Comparison of ENCODE assay signal across 8 cellular contexts in genomic region chr6:170178561-170179477, GRCh38.
DNase-seq lines count a peak whose midpoint lies in the region; ATAC-seq and TF ChIP-seq lines count a peak whose summit lies in the region.

No MANE protein-coding gene starts in this region.

- no peak overlapping the region for H3K27ac ChIP-seq in GM23338 (ENCODE audit: low read depth)
- no peak overlapping the region for H3K27ac ChIP-seq in sigmoid colon
- no peak overlapping the region for H3K27ac ChIP-seq in naive thymus-derived CD4-positive, alpha-beta T cell (ENCODE audit: low read depth, low read length)

- H3K79me2 ChIP-seq in GM23338 (replicated peaks; ENCODE audit: insufficient read depth) = no peaks in the 10 kb centered on the region

- no peak overlapping the region for H3K4me3 ChIP-seq in GM23338
- H3K4me3 ChIP-seq in fibroblast of pulmonary artery (replicated peaks; ENCODE audit: low read depth, low read length) = no peak overlapping the region
- no peak overlapping the region for H3K4me3 ChIP-seq in sigmoid colon
- H3K4me3 ChIP-seq in naive thymus-derived CD4-positive, alpha-beta T cell (ENCODE audit: low read length) = no peak overlapping the region

- H3K4me1 Mint-ChIP-seq in GM23338 (no peaks in the 10 kb centered on the region; the same call in 2 of the 3 replicates), CD14-positive monocyte (peaks cover 7% of the 10 kb centered on the region)
- H3K4me1 Mint-ChIP-seq in naive thymus-derived CD4-positive, alpha-beta T cell = peaks cover 0 to 18% (median 5%) of the 10 kb centered on the region in 7 donors

- no peaks in the 10 kb centered on the region for H3K9me3 ChIP-seq in sigmoid colon
- H3K9me3 ChIP-seq in naive thymus-derived CD4-positive, alpha-beta T cell (ENCODE audit: control insufficient read depth in 2 of 3, low read length in 3 of 3) = no peaks in the 10 kb centered on the region

- H3K4me1 ChIP-seq in GM23338 (ENCODE audit: insufficient read depth) = no peaks in the 10 kb centered on the region
- no peaks in the 10 kb centered on the region for H3K4me1 ChIP-seq in sigmoid colon
- no peaks in the 10 kb centered on the region for H3K4me1 ChIP-seq in naive thymus-derived CD4-positive, alpha-beta T cell (ENCODE audit: control insufficient read depth in 2 of 2, insufficient read depth in 2 of 2, low read length in 2 of 2)

- H3K9me3 Mint-ChIP-seq in GM23338 = peaks cover 28% of the 10 kb centered on the region
- peaks cover 2 to 11% (median 6%) of the 10 kb centered on the region in 7 donors for H3K9me3 Mint-ChIP-seq in CD14-positive monocyte
- H3K9me3 Mint-ChIP-seq in naive thymus-derived CD4-positive, alpha-beta T cell = peaks cover 0 to 18% (median 9%) of the 10 kb centered on the region in 11 donors

- CTCF ChIA-PET in naive thymus-derived CD4-positive, alpha-beta T cell (lab: Charles Lee) = no interaction called here

- no peak for TF ChIP-seq EP300 in sigmoid colon (IDR thresholded peaks at IDR 0.05)

- H3K36me3 ChIP-seq in GM23338 (ENCODE audit: insufficient read depth) (no peaks in the 10 kb centered on the region), sigmoid colon (no peaks in the 10 kb centered on the region)
- H3K36me3 ChIP-seq in naive thymus-derived CD4-positive, alpha-beta T cell (ENCODE audit: control insufficient read depth in 2 of 3, insufficient read depth in 3 of 3, low read length in 3 of 3) = no peaks in the 10 kb centered on the region

- ATAC-seq in GM23338 = no peak
- ATAC-seq in naive thymus-derived CD4-positive, alpha-beta T cell = no peak

- POLR2A ChIA-PET in naive thymus-derived CD4-positive, alpha-beta T cell (lab: Charles Lee) = no interaction called here

- H2AFZ ChIP-seq in GM23338 = no peak overlapping the region

- H3K27me3 Mint-ChIP-seq in GM23338 (ENCODE audit: insufficient read depth, low read depth, poor library complexity) (peaks cover 26% of the 10 kb centered on the region), CD14-positive monocyte (ENCODE audit: low read depth in 3 of 3) (peaks cover 0 to 7% (median 2%) of the 10 kb centered on the region in 3 donors)
- no peaks in the 10 kb centered on the region for H3K27me3 Mint-ChIP-seq in naive thymus-derived CD4-positive, alpha-beta T cell

- intact Hi-C loops in sigmoid colon (cut with DNase I) (no loop called here), CD14-positive monocyte (cut with micrococcal nuclease) (no loop called here)
- intact Hi-C loops in naive thymus-derived CD4-positive, alpha-beta T cell (cut with micrococcal nuclease) = no loop called here

- H4K20me1 ChIP-seq in GM23338 (replicated peaks; ENCODE audit: insufficient read depth) = no peaks in the 10 kb centered on the region

- 36 to 78% methylated on average over 30 of the region's 30 CpGs for WGBS in sigmoid colon, 2 donors

- DNase-seq in GM23338 (ENCODE audit: low spot score) (peak; percentile 19), NCI-H510A treated with DMSO at 0.1 percent for 48 hours (lab: John Stamatoyannopoulos, UW) (peak; percentile 60), fibroblast of pulmonary artery (ENCODE audit: low read depth) (peak; percentile 92), sigmoid colon (peak; percentile 66), CD14-positive monocyte (ENCODE audit: low spot score) (no peak), superior temporal gyrus (ENCODE audit: extremely low spot score) (no peak)
- DNase-seq in central memory CD4-positive, alpha-beta T cell = no peak
- DNase-seq in naive thymus-derived CD4-positive, alpha-beta T cell = no peak

- peaks cover 4% of the 10 kb centered on the region; the same call in 1 of the 2 replicates for H3F3A ChIP-seq in GM23338 (replicated peaks; ENCODE audit: low read depth)

- H3K4me2 ChIP-seq in GM23338 = no peak overlapping the region

- H3K27ac Mint-ChIP-seq in GM23338 (no peak overlapping the region), CD14-positive monocyte (no peak overlapping the region)
- H3K27ac Mint-ChIP-seq in naive thymus-derived CD4-positive, alpha-beta T cell = peak overlapping the region in 1 of 9 donors; percentile 31

- H3K9me2 ChIP-seq in GM23338 (ENCODE audit: insufficient read depth) = no peaks in the 10 kb centered on the region

- H3K36me3 Mint-ChIP-seq in GM23338 (ENCODE audit: low read depth) = peaks cover 5% of the 10 kb centered on the region
- no peaks in the 10 kb centered on the region for H3K36me3 Mint-ChIP-seq in CD14-positive monocyte
- peaks cover 0 to 5% (median 0%) of the 10 kb centered on the region in 5 donors for H3K36me3 Mint-ChIP-seq in naive thymus-derived CD4-positive, alpha-beta T cell

- H3K4me3 Mint-ChIP-seq in GM23338 = no peak overlapping the region
- H3K4me3 Mint-ChIP-seq in CD14-positive monocyte = no peak overlapping the region
- H3K4me3 Mint-ChIP-seq in naive thymus-derived CD4-positive, alpha-beta T cell = no peak overlapping the region

- TF ChIP-seq CTCF in GM23338 (conservative IDR thresholded peaks at IDR 0.05; ENCODE audit: low read depth in 2 of 2) (no peak), fibroblast of pulmonary artery (IDR thresholded peaks at IDR 0.05; ENCODE audit: low read length, missing control alignments) (no peak), sigmoid colon (IDR thresholded peaks at IDR 0.05) (no peak), CD14-positive monocyte (IDR thresholded peaks at IDR 0.05) (no peak)

- no peaks in the 10 kb centered on the region for H3K27me3 ChIP-seq in GM23338 (ENCODE audit: insufficient read depth)
- H3K27me3 ChIP-seq in sigmoid colon = no peaks in the 10 kb centered on the region
- no peaks in the 10 kb centered on the region for H3K27me3 ChIP-seq in naive thymus-derived CD4-positive, alpha-beta T cell (ENCODE audit: control insufficient read depth in 2 of 2, insufficient read depth in 2 of 2, low read length in 2 of 2)

- no peak for TF ChIP-seq POLR2A in sigmoid colon (IDR thresholded peaks at IDR 0.05)

TF ChIP-seq in GM23338, 12 proteins besides CTCF, POLR2A, EP300 and RAD21 (continues in another document):
- no peak for TF ChIP-seq ZNF331 (CRISPR knock-in tag; IDR thresholded peaks at IDR 0.05; ENCODE audit: low read depth)
- TF ChIP-seq EZH2 (IDR thresholded peaks at IDR 0.05; ENCODE audit: low read depth, unreplicated experiment) = no peak
- no peak for TF ChIP-seq ETS1 (IDR thresholded peaks at IDR 0.05)
- no peak for TF ChIP-seq ZNF114 (CRISPR knock-in tag; IDR thresholded peaks at IDR 0.05)
- no peak for TF ChIP-seq POLR2AphosphoS5 (IDR thresholded peaks at IDR 0.05; ENCODE audit: low read depth)

Comparison
In these comparisons a context has a peak if more than half of its experiments do, and no peak if none do; other contexts are left out.
1. DNase-seq: peak in GM23338 (single experiment), NCI-H510A treated with DMSO at 0.1 percent for 48 hours (single experiment), fibroblast of pulmonary artery (single experiment) and sigmoid colon (single experiment); none in central memory CD4-positive, alpha-beta T cell (single experiment), CD14-positive monocyte (single experiment), naive thymus-derived CD4-positive, alpha-beta T cell (0 of 9) and superior temporal gyrus (single experiment).